8 cellular contexts compared by ENCODE assay signal in the genomic region with DNA sequence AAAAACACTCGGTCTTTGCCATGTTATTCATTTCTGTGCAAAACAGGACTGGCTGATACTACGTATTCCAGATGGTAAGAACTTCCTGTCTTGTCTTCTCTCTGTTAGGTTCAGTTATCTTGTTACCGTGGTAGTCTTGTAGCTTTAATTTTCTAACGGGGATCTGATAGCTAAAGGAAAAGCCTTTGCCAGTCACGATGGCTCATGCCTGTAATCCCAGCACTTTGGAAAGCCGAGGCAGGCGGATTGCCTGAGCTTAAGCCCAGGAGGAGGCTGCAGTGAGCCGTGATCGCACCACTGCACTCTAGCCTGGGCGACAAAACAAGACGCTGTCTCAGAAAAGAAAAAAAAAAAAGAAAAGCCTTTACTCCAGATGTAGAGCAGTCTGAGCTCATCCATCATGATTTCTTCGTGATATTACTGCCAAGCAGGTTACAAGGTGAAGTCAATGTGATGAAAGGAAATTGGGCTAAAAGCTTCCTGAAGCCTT. TPM values are rescaled to one million over a fixed set of nuclear protein-coding genes. Genes with fewer than 3 reads are reported as not detected.
DNase-seq lines count a peak whose midpoint lies in the region; TF ChIP-seq lines count a peak whose summit lies in the region.

No MANE protein-coding gene starts in this region.

- no peaks in the 10 kb centered on the region for H3K27me3 ChIP-seq in DOHH2 (ENCODE audit: control insufficient read depth, low read length)
- no peaks in the 10 kb centered on the region for H3K27me3 ChIP-seq in SK-N-SH (ENCODE audit: insufficient read depth)
- H3K27me3 ChIP-seq in sigmoid colon: no peaks in the 10 kb centered on the region
- H3K27me3 ChIP-seq in MM.1S (replicated peaks; ENCODE audit: insufficient read depth, low read length): no peaks in the 10 kb centered on the region

- in situ Hi-C loops in GM13977 (cut with MboI; ENCODE audit: low pct_unique_long_range_greater_than_20kb, low sequenced_read_pairs, unreplicated experiment): loop anchor here (25.0 kb wide), 1 partner anchor 337 kb away; a partner anchor contains a TSS

- TF ChIP-seq POLR2A in sigmoid colon (IDR thresholded peaks at IDR 0.05): no peak

- H4K20me1 ChIP-seq in DOHH2 (ENCODE audit: control insufficient read depth, insufficient read depth, low read depth, low read length) (no peaks in the 10 kb centered on the region), SK-N-SH (ENCODE audit: insufficient read depth) (no peaks in the 10 kb centered on the region), MM.1S (ENCODE audit: insufficient read depth, low read length) (no peaks in the 10 kb centered on the region)

- H3K79me2 ChIP-seq in DOHH2 (ENCODE audit: control insufficient read depth, low read length) (no peaks in the 10 kb centered on the region), SK-N-SH (ENCODE audit: insufficient read depth) (no peaks in the 10 kb centered on the region), MM.1S (ENCODE audit: low read length) (no peaks in the 10 kb centered on the region)

- H3K4me2 ChIP-seq in DOHH2 (ENCODE audit: low read length) (peak overlapping the region; percentile 59), SK-N-SH (no peak overlapping the region), MM.1S (ENCODE audit: low read depth, low read length) (no peak overlapping the region)

- intact Hi-C loops in sigmoid colon (cut with DNase I): no loop called here

- DNase-seq in SK-N-SH (no peak), epithelial cell of proximal tubule (ENCODE audit: low read depth) (no peak), non-pigmented ciliary epithelial cell (ENCODE audit: low read depth) (peak; percentile 9), sigmoid colon (no peak), H4 (ENCODE audit: low spot score) (no peak), GM13977 (ENCODE audit: low spot score) (no peak), MM.1S (no peak)

- WGBS in SK-N-SH (ENCODE audit: low lambda C conversion rate): 46% methylated on average over 12 of the region's 12 CpGs
- WGBS in sigmoid colon, 2 donors: 24 to 46% methylated on average over 12 of the region's 12 CpGs

- no peak for TF ChIP-seq EP300 in SK-N-SH (IDR thresholded peaks at IDR 0.05; ENCODE audit: borderline replicate concordance in 1 of 2, low read depth in 1 of 2, low read length in 1 of 2)
- no peak for TF ChIP-seq EP300 in sigmoid colon (IDR thresholded peaks at IDR 0.05)

- POLR2A ChIA-PET in SK-N-SH (lab: Yijun Ruan, JAX): interaction anchor here (1.2 kb wide), 1 partner anchor 11 kb away, joined by 3 read pairs; a partner anchor contains a TSS

- H3F3A ChIP-seq in DOHH2 (ENCODE audit: control insufficient read depth, insufficient read depth): 0 out of 2 replicates have a peak, but pooled peaks cover 2% of the 10 kb centered on the region
- peaks cover 4% of the 10 kb centered on the region for H3F3A ChIP-seq in SK-N-SH (replicated peaks; ENCODE audit: insufficient read depth)
- no peaks in the 10 kb centered on the region for H3F3A ChIP-seq in MM.1S (ENCODE audit: insufficient read depth, low read length)

- TF ChIP-seq CTCF in DOHH2 (IDR thresholded peaks at IDR 0.05; ENCODE audit: low read depth, low read length, poor library complexity, severe bottlenecking) (no peak), SK-N-SH (IDR thresholded peaks at IDR 0.05) (no peak), epithelial cell of proximal tubule (conservative IDR thresholded peaks at IDR 0.05; ENCODE audit: low read depth, low read length) (peak; percentile 16), sigmoid colon (IDR thresholded peaks at IDR 0.05) (no peak), GM13977 (IDR thresholded peaks at IDR 0.05; ENCODE audit: extremely low read depth, insufficient read depth, missing control alignments) (no peak), MM.1S (IDR thresholded peaks at IDR 0.05; ENCODE audit: low read length) (no peak)

- no peak overlapping the region for H2AFZ ChIP-seq in SK-N-SH (ENCODE audit: low read depth)
- no peak overlapping the region for H2AFZ ChIP-seq in MM.1S (ENCODE audit: low read length)

- H3K9me3 ChIP-seq in DOHH2 (ENCODE audit: control insufficient read depth, insufficient read depth, low read length) (no peaks in the 10 kb centered on the region), SK-N-SH (no peaks in the 10 kb centered on the region), sigmoid colon (no peaks in the 10 kb centered on the region), MM.1S (replicated peaks; ENCODE audit: insufficient read depth, low read length) (no peaks in the 10 kb centered on the region)

- H3K4me1 ChIP-seq in DOHH2 (ENCODE audit: control insufficient read depth, low read length) (peaks cover 10% of the 10 kb centered on the region), SK-N-SH (ENCODE audit: control insufficient read depth in 1 of 2, insufficient read depth in 2 of 2, low read depth in 1 of 2, low read length in 1 of 2) (no peaks in the 10 kb centered on the region; a peak in 1 of 4 replicates), sigmoid colon (peaks cover 0 to 11% (median 3%) of the 10 kb centered on the region in 4 donors), MM.1S (ENCODE audit: low read length) (no peaks in the 10 kb centered on the region)

- peak overlapping the region; percentile 30 for H3K4me3 ChIP-seq in DOHH2 (ENCODE audit: low read length)
- no peak overlapping the region for H3K4me3 ChIP-seq in SK-N-SH (ENCODE audit: low read depth in 2 of 2, low read length in 1 of 2)
- H3K4me3 ChIP-seq in epithelial cell of proximal tubule (ENCODE audit: low read depth, low read length): peak overlapping the region; percentile 10
- H3K4me3 ChIP-seq in sigmoid colon: peak overlapping the region in 1 of 4 donors; percentile 8
- H3K4me3 ChIP-seq in MM.1S (ENCODE audit: low read length): no peak overlapping the region

- H3K9me2 ChIP-seq in DOHH2 (replicated peaks; ENCODE audit: control insufficient read depth, low read length) (no peaks in the 10 kb centered on the region), SK-N-SH (no peaks in the 10 kb centered on the region), MM.1S (replicated peaks; ENCODE audit: insufficient read depth, low read length) (no peaks in the 10 kb centered on the region)

- H3K36me3 ChIP-seq in DOHH2 (ENCODE audit: control insufficient read depth, low read length): no peaks in the 10 kb centered on the region
- no peaks in the 10 kb centered on the region for H3K36me3 ChIP-seq in SK-N-SH (replicated peaks in 1 of 2; ENCODE audit: control insufficient read depth in 1 of 2, insufficient read depth in 2 of 2, low read length in 1 of 2)
- no peaks in the 10 kb centered on the region for H3K36me3 ChIP-seq in sigmoid colon
- no peaks in the 10 kb centered on the region for H3K36me3 ChIP-seq in MM.1S (replicated peaks; ENCODE audit: insufficient read depth, low read length)

- H3K27ac ChIP-seq in DOHH2 (ENCODE audit: low read depth, low read length) (no peak overlapping the region), SK-N-SH (ENCODE audit: low read depth in 2 of 2, low read length in 1 of 2) (peak overlapping the region; percentile 7 to 17; a peak in 2 of 4 replicates), sigmoid colon (no peak overlapping the region), MM.1S (ENCODE audit: low read length) (no peak overlapping the region)

- no peak for TF ChIP-seq RAD21 in SK-N-SH (IDR thresholded peaks at IDR 0.05; ENCODE audit: low read length)

- CTCF ChIA-PET in SK-N-SH (lab: Yijun Ruan, JAX): interaction anchor here (1.1 kb wide), 2 partner anchors 9 to 348 kb away, joined by 4 to 5 read pairs; no protein-coding TSS in a partner anchor

- H3K9ac ChIP-seq in SK-N-SH (no peak overlapping the region), MM.1S (ENCODE audit: low read length) (no peak overlapping the region)

TF ChIP-seq in SK-N-SH, 30 proteins besides CTCF, POLR2A, EP300 and RAD21 (continues in another document):
- TF ChIP-seq JUND (IDR thresholded peaks at IDR 0.05): no peak
- TF ChIP-seq MEF2A (IDR thresholded peaks at IDR 0.05; ENCODE audit: borderline replicate concordance, low read depth): no peak
- TF ChIP-seq, protein P1, sequence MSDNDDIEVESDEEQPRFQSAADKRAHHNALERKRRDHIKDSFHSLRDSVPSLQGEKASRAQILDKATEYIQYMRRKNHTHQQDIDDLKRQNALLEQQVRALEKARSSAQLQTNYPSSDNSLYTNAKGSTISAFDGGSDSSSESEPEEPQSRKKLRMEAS (IDR thresholded peaks at IDR 0.05; ENCODE audit: low read depth): no peak
- TF ChIP-seq, protein P2, sequence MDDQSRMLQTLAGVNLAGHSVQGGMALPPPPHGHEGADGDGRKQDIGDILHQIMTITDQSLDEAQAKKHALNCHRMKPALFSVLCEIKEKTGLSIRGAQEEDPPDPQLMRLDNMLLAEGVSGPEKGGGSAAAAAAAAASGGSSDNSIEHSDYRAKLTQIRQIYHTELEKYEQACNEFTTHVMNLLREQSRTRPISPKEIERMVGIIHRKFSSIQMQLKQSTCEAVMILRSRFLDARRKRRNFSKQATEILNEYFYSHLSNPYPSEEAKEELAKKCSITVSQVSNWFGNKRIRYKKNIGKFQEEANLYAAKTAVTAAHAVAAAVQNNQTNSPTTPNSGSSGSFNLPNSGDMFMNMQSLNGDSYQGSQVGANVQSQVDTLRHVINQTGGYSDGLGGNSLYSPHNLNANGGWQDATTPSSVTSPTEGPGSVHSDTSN (IDR thresholded peaks at IDR 0.05): no peak
- TF ChIP-seq, protein P3, sequence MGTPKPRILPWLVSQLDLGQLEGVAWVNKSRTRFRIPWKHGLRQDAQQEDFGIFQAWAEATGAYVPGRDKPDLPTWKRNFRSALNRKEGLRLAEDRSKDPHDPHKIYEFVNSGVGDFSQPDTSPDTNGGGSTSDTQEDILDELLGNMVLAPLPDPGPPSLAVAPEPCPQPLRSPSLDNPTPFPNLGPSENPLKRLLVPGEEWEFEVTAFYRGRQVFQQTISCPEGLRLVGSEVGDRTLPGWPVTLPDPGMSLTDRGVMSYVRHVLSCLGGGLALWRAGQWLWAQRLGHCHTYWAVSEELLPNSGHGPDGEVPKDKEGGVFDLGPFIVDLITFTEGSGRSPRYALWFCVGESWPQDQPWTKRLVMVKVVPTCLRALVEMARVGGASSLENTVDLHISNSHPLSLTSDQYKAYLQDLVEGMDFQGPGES (IDR thresholded peaks at IDR 0.05; ENCODE audit: low read depth, low read length): no peak
- no peak for TF ChIP-seq TAF1 (IDR thresholded peaks at IDR 0.05; ENCODE audit: borderline replicate concordance, low read depth, low read length)

RNA-seq across cellular contexts. Expression of a gene that starts 11.1 kb away (rescaled TPM):
- polyA plus RNA-seq in SK-N-SH (2012; rRNA removed) (22.4 and 27.0 TPM in 2 replicates), sigmoid colon (10 to 100 TPM in 1 of 3 donors, 1 to 10 TPM in 2; 3.6 to 26.7 (median 4.2) TPM)
- polyA plus RNA-seq in SK-N-SH (2012; cell fraction: cytosol; rRNA removed): 9.2 and 12.0 TPM in 2 replicates
- 107 and 118 TPM in 2 replicates for polyA plus RNA-seq in SK-N-SH (2012; cell fraction: nucleus; rRNA removed)
- total RNA-seq in epithelial cell of proximal tubule (12.7 and 24.4 TPM in 2 replicates), sigmoid colon (10 to 100 TPM in 2 of 4 donors, 1 to 10 TPM in 2; 3.6 to 14.7 (median 8.4) TPM)
- 23.4 and 24.0 TPM in 2 replicates for total RNA-seq in H4 (2014; rRNA removed; shearing (Covaris generic))

RNA-seq across cellular contexts. Expression of a gene that starts 36.3 kb away (rescaled TPM):
- polyA plus RNA-seq in SK-N-SH (2012; rRNA removed) (13.4 and 13.7 TPM in 2 replicates), sigmoid colon (10 to 100 TPM in 1 of 3 donors, 1 to 10 TPM in 2; 4.2 to 14.6 (median 4.4) TPM)
- polyA plus RNA-seq in SK-N-SH (2012; cell fraction: cytosol; rRNA removed): 9.2 and 11.7 TPM in 2 replicates
- 23.1 and 33.8 TPM in 2 replicates for polyA plus RNA-seq in SK-N-SH (2012; cell fraction: nucleus; rRNA removed)
- total RNA-seq in epithelial cell of proximal tubule (8.8 and 13.4 TPM in 2 replicates), sigmoid colon (10 to 100 TPM; 62.4 to 70.6 (median 67.5) TPM)
- total RNA-seq in H4 (2014; rRNA removed; shearing (Covaris generic)): 8.8 and 11.8 TPM in 2 replicates

Comparison
In these comparisons a context has a peak if more than half of its experiments do, and no peak if none do; other contexts are left out.
1. H3K27ac ChIP-seq: peak in SK-N-SH (2 of 2); none in DOHH2 (single experiment), sigmoid colon (0 of 4) and MM.1S (single experiment).
2. H3K4me3 ChIP-seq: peak in DOHH2 (single experiment) and epithelial cell of proximal tubule (single experiment); none in SK-N-SH (0 of 2) and MM.1S (single experiment).